16 cellular contexts compared by ENCODE assay signal in the genomic region with DNA sequence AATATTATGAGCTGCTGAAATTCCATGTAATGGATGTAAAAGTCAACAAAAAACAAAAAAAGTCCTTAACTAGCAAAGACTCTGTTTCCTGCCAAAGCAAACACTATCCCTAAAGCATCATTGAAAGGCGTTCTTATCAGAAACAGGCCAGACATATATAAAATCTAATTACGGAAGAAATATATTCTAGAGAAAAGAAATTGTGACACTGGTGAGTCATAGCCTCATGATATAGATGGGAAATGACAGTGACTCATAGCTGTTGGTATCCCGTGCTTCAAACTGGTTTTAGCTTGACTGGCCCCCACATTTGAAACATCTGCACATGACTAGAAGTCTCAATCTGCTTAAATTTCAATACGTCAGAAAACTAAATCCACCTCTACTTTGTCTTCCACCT.
DNase-seq lines count a peak whose midpoint lies in the region; ATAC-seq, FAIRE-seq and TF ChIP-seq lines count a peak whose summit lies in the region.
"Had no signal": no experiment of that assay in that cellular context is flagged by ENCODE, and none has a peak within 500 bp of the region (broad histone marks: within the 10 kb centered on the region; RNA-seq: fewer than 3 reads in every experiment).

No MANE protein-coding gene starts in this region.

- no peak overlapping the region for H4K5ac ChIP-seq in mesendoderm (ENCODE audit: low read length)

- H3K36me3 Mint-ChIP-seq in CD4-positive, alpha-beta memory T cell = no peaks in the 10 kb centered on the region
- H3K36me3 Mint-ChIP-seq: naive B cell had no signal

- H3K9me3 Mint-ChIP-seq in CD4-positive, alpha-beta memory T cell = peaks cover 0 to 19% (median 3%) of the 10 kb centered on the region in 8 donors

- H3K4me1 ChIP-seq in mesendoderm (ENCODE audit: control insufficient read depth, low read depth, low read length) = no peaks in the 10 kb centered on the region
- no peaks in the 10 kb centered on the region for H3K4me1 ChIP-seq in lower lobe of right lung
- no peaks in the 10 kb centered on the region for H3K4me1 ChIP-seq in CD4-positive, alpha-beta memory T cell (ENCODE audit: insufficient read depth, low read length)
- H3K4me1 ChIP-seq: stomach had no signal

- no peak overlapping the region for H2AK5ac ChIP-seq in mesendoderm (ENCODE audit: low read length)

- H3K4me2 ChIP-seq in mesendoderm (ENCODE audit: low read length) = no peak overlapping the region

- no peak overlapping the region for H3K23ac ChIP-seq in mesendoderm (ENCODE audit: low read length)

- POLR2A ChIA-PET in CD4-positive, alpha-beta memory T cell (lab: Charles Lee; ENCODE audit: partially characterized antibody) = no interaction called here

- no peaks in the 10 kb centered on the region for H3K9me3 ChIP-seq in lower lobe of right lung
- H3K9me3 ChIP-seq in CD4-positive, alpha-beta memory T cell (ENCODE audit: control insufficient read depth in 1 of 2, low read length in 2 of 2) = no peaks in the 10 kb centered on the region
- H3K9me3 ChIP-seq: stomach had no signal

- no peaks in the 10 kb centered on the region for H3K27me3 Mint-ChIP-seq in CD4-positive, alpha-beta memory T cell
- H3K27me3 Mint-ChIP-seq: activated T-cell treated with anti-CD3 and anti-CD28 coated beads, Interleukin-2, amount 50 U/mL, for 24 hours; CD4-positive, alpha-beta T cell; naive B cell had no signal

- no peak overlapping the region for H3K56ac ChIP-seq in mesendoderm (ENCODE audit: low read length)

- H3K79me2 ChIP-seq in mesendoderm (ENCODE audit: control insufficient read depth, insufficient read depth, low read length) = no peaks in the 10 kb centered on the region

- H2BK5ac ChIP-seq in mesendoderm (ENCODE audit: low read length) = no peak overlapping the region

- no peak for ATAC-seq in lower lobe of right lung
- no peak for ATAC-seq in GM21786 (IDR thresholded peaks at IDR 0.05; ENCODE audit: unreplicated experiment)

- TF ChIP-seq CTCF in bronchial epithelial cell (IDR thresholded peaks at IDR 0.05; ENCODE audit: insufficient read depth, low read length, severe bottlenecking) (no peak), lower lobe of right lung (IDR thresholded peaks at IDR 0.05) (no peak)

- no peak overlapping the region for H3K4me3 Mint-ChIP-seq in CD4-positive, alpha-beta memory T cell
- H3K4me3 Mint-ChIP-seq: activated T-cell treated with anti-CD3 and anti-CD28 coated beads, Interleukin-2, amount 50 U/mL, for 24 hours; CD4-positive, alpha-beta T cell had no signal

- H3K27me3 ChIP-seq in bronchial epithelial cell (ENCODE audit: control insufficient read depth, insufficient read depth, low read length) = no peaks in the 10 kb centered on the region
- no peaks in the 10 kb centered on the region for H3K27me3 ChIP-seq in mesendoderm (ENCODE audit: insufficient read depth, low read length, poor library complexity)
- H3K27me3 ChIP-seq in lower lobe of right lung (ENCODE audit: low read depth) = no peaks in the 10 kb centered on the region
- H3K27me3 ChIP-seq in CD4-positive, alpha-beta memory T cell (ENCODE audit: insufficient read depth, low read length) = no peaks in the 10 kb centered on the region
- H3K27me3 ChIP-seq: stomach had no signal

- H3K27ac ChIP-seq in mesendoderm (ENCODE audit: low read depth, low read length) (no peak overlapping the region), lower lobe of right lung (no peak overlapping the region)
- no peak overlapping the region for H3K27ac ChIP-seq in CD4-positive, alpha-beta memory T cell (ENCODE audit: low read depth, low read length)
- H3K27ac ChIP-seq: stomach had no signal

- H3K4ac ChIP-seq in mesendoderm (ENCODE audit: low read depth, low read length) = no peak overlapping the region

- FAIRE-seq in bronchial epithelial cell (lab: Jason Lieb, UNC) = no peak
- FAIRE-seq: GM12892 had no signal

- H3K36me3 ChIP-seq in bronchial epithelial cell (ENCODE audit: control insufficient read depth, insufficient read depth, low read length) = no peaks in the 10 kb centered on the region
- H3K36me3 ChIP-seq in mesendoderm (ENCODE audit: control insufficient read depth, insufficient read depth, low read length) = no peaks in the 10 kb centered on the region
- H3K36me3 ChIP-seq in lower lobe of right lung = no peaks in the 10 kb centered on the region
- no peaks in the 10 kb centered on the region for H3K36me3 ChIP-seq in CD4-positive, alpha-beta memory T cell (ENCODE audit: insufficient read depth, low read length)
- H3K36me3 ChIP-seq: stomach had no signal

- no peak overlapping the region for H3K27ac Mint-ChIP-seq in CD4-positive, alpha-beta memory T cell
- H3K27ac Mint-ChIP-seq: activated T-cell treated with anti-CD3 and anti-CD28 coated beads, Interleukin-2, amount 50 U/mL, for 24 hours; CD4-positive, alpha-beta T cell; naive B cell had no signal

- CTCF ChIA-PET in CD4-positive, alpha-beta memory T cell (lab: Charles Lee; ENCODE audit: partially characterized antibody) = no interaction called here

- intact Hi-C loops in lower lobe of right lung (cut with DNase I) = no loop called here
- intact Hi-C loops in CD4-positive, alpha-beta memory T cell (cut with micrococcal nuclease) = no loop called here

- in situ Hi-C loops in Caki2 (cut with HindIII; ENCODE audit: low pct_unique_long_range_greater_than_20kb, low sequenced_read_pairs) = no loop called here

- H3K4me3 ChIP-seq in bronchial epithelial cell (ENCODE audit: low read depth, low read length) (no peak overlapping the region), mesendoderm (ENCODE audit: low read length) (no peak overlapping the region), lower lobe of right lung (no peak overlapping the region)
- H3K4me3 ChIP-seq in CD4-positive, alpha-beta memory T cell (ENCODE audit: low read length in 2 of 2) = no peak overlapping the region
- H3K4me3 ChIP-seq: stomach had no signal

- no peaks in the 10 kb centered on the region for H3K79me1 ChIP-seq in mesendoderm (ENCODE audit: low read length)

- H4K8ac ChIP-seq in mesendoderm (ENCODE audit: low read depth, low read length) = no peak overlapping the region

- H3K9ac ChIP-seq in mesendoderm (ENCODE audit: low read length) = no peak overlapping the region

- no peaks in the 10 kb centered on the region for H3K4me1 Mint-ChIP-seq in CD4-positive, alpha-beta memory T cell
- H3K4me1 Mint-ChIP-seq: naive B cell had no signal

- DNase-seq in Caki2 (ENCODE audit: low read depth) = peak; percentile 78
- DNase-seq in NOMO-1 treated with dmso at 0.1 percent for 144 hours (lab: John Stamatoyannopoulos, UW; ENCODE audit: unreplicated experiment) = peak; percentile 57
- peak; percentile 88 for DNase-seq in bronchial epithelial cell (ENCODE audit: low read depth)
- peak; percentile 44 for DNase-seq in mesendoderm
- DNase-seq in lower lobe of right lung = no peak
- no peak for DNase-seq in CD4-positive, alpha-beta memory T cell
- no peak for DNase-seq in globus pallidus (ENCODE audit: low spot score)
- DNase-seq: activated T-cell treated with anti-CD3 and anti-CD28 coated beads, Interleukin-2, amount 50 U/mL, for 24 hours; CD4-positive, alpha-beta T cell; naive B cell; NCI-H526; stimulated activated CD4-positive, alpha-beta T cell treated with anti-CD3 and anti-CD28 coated beads, Interleukin-1b, Interleukin-23, amount 100 ng/mL, for 48 hours; stomach; T1000 had no signal

- no CpG with 5 or more reads among the region's 4 CpGs for WGBS in mesendoderm (ENCODE audit: extremely low coverage, insufficient coverage, low lambda C conversion rate)

- H3K18ac ChIP-seq in mesendoderm (ENCODE audit: low read length) = no peak overlapping the region

- no peak overlapping the region for H2BK15ac ChIP-seq in mesendoderm (replicated peaks; ENCODE audit: low read depth)

- H2BK120ac ChIP-seq in mesendoderm (ENCODE audit: low read depth, low read length) = no peak overlapping the region

Comparison
In these comparisons a context has a peak if more than half of its experiments do, and no peak if none do; other contexts are left out.
1. DNase-seq: peak in Caki2 (single experiment), NOMO-1 treated with dmso at 0.1 percent for 144 hours (single experiment), bronchial epithelial cell (single experiment) and mesendoderm (single experiment); none in lower lobe of right lung (single experiment), CD4-positive, alpha-beta memory T cell (0 of 5) and globus pallidus (single experiment).